16 cellular contexts compared by ENCODE assay signal in genomic region chr18:7303306-7303705, GRCh38.
DNase-seq lines count a peak whose midpoint lies in the region; ATAC-seq, FAIRE-seq and TF ChIP-seq lines count a peak whose summit lies in the region.
"Had no signal": no experiment of that assay in that cellular context is flagged by ENCODE, and none has a peak within 500 bp of the region (broad histone marks: within the 10 kb centered on the region; RNA-seq: fewer than 3 reads in every experiment).

No MANE protein-coding gene starts in this region.

- no peaks in the 10 kb centered on the region for H3K27me3 Mint-ChIP-seq in mesothelial cell of epicardium (ENCODE audit: low read depth)
- H3K27me3 Mint-ChIP-seq: IgD-negative memory B cell had no signal

- DNase-seq in adipocyte (ENCODE audit: low read depth) (peak; percentile 4), epithelial cell of prostate (ENCODE audit: low read depth, low spot score) (no peak), mesothelial cell of epicardium (ENCODE audit: low spot score in 2 of 2, unreplicated experiment in 2 of 2) (no peak), urothelium cell line (ENCODE audit: low spot score) (no peak)
- DNase-seq: CD4-positive, CD25-positive, alpha-beta regulatory T cell; DMS79; HCEC 1CT; NCI-H1417; NCI-H187; NCI-H446 treated with DMSO at 0.1 percent for 48 hours; NCI-H526 treated with DMSO at 0.1 percent for 48 hours; Right ventricle myocardium superior had no signal

- H3K9me3 ChIP-seq in adipocyte (ENCODE audit: control insufficient read depth, low read length), result peaks cover 31% of the 10 kb centered on the region

- peak overlapping the region; percentile 62 for H3K27ac Mint-ChIP-seq in mesothelial cell of epicardium
- H3K27ac Mint-ChIP-seq: CD4-positive, CD25-positive, alpha-beta regulatory T cell; IgD-negative memory B cell had no signal

- peaks cover 8% of the 10 kb centered on the region for H3K36me3 Mint-ChIP-seq in mesothelial cell of epicardium
- H3K36me3 Mint-ChIP-seq: CD4-positive, CD25-positive, alpha-beta regulatory T cell; IgD-negative memory B cell had no signal

- H3K4me1 ChIP-seq in adipocyte (ENCODE audit: control insufficient read depth, insufficient read depth, low read length), result no peaks in the 10 kb centered on the region

- H3K36me3 ChIP-seq in adipocyte (ENCODE audit: control insufficient read depth, insufficient read depth, low read length, severe bottlenecking), result no peaks in the 10 kb centered on the region

- TF ChIP-seq CTCF in mesothelial cell of epicardium (IDR thresholded peaks at IDR 0.05; ENCODE audit: unreplicated experiment), result no peak

- H3K27me3 ChIP-seq in adipocyte (replicated peaks; ENCODE audit: control insufficient read depth, insufficient read depth, low read length), result peaks cover 2% of the 10 kb centered on the region

- H3K9ac ChIP-seq in adipocyte (ENCODE audit: low read length), result no peak overlapping the region

- H3K4me1 Mint-ChIP-seq in mesothelial cell of epicardium, result peaks cover 12% of the 10 kb centered on the region
- H3K4me1 Mint-ChIP-seq: CD4-positive, CD25-positive, alpha-beta regulatory T cell; IgD-negative memory B cell had no signal

- H3K9me3 Mint-ChIP-seq in mesothelial cell of epicardium, result peaks cover 23% of the 10 kb centered on the region

- ATAC-seq in GM19452 (IDR thresholded peaks at IDR 0.05; ENCODE audit: unreplicated experiment), result no peak
- no peak for ATAC-seq in HG02852 (IDR thresholded peaks at IDR 0.05; ENCODE audit: unreplicated experiment)
- no peak for ATAC-seq in HG02840 (IDR thresholded peaks at IDR 0.05; ENCODE audit: low FRiP score, unreplicated experiment)

- H3K27ac ChIP-seq in epithelial cell of prostate, result peak overlapping the region; percentile 19

- FAIRE-seq in urothelium cell line (lab: Jason Lieb, UNC), result peak; percentile 58

- no peak overlapping the region for H3K4me3 Mint-ChIP-seq in mesothelial cell of epicardium
- H3K4me3 Mint-ChIP-seq: CD4-positive, CD25-positive, alpha-beta regulatory T cell; IgD-negative memory B cell had no signal

- H3K4me3 ChIP-seq in adipocyte (ENCODE audit: low read length), result no peak overlapping the region
